ENCODE assay signal across 9 cellular contexts in the genomic region with DNA sequence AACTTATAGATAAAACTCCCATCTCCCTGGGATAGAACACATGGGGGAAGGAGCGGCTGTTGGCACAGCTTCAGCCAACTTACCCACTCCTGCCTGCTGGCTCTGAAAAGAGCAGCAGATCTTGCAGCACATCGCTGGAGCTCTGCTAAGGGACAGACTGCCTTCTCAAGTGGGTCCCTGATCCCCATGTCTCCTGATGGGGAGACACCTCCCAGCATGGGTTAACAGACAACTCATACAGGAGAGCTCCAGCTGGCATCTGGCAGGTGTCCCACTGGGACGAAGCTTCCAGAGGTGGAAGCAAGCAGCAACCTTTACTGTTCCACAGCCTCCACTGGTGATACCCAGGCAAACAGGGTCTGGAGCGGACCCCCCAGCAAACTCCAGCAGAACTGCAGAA.
"Had no signal": no experiment of that assay in that cellular context is flagged by ENCODE, and none has a peak within 500 bp of the region (broad histone marks: within the 10 kb centered on the region; RNA-seq: fewer than 3 reads in every experiment).

No MANE protein-coding gene starts in this region.

- H3K27ac ChIP-seq: GM23248, HL-60 had no signal

- H3K27ac Mint-ChIP-seq: HFFc6, IgD-negative memory B cell had no signal

- DNase-seq: GM23248, GOT3, H7, HFFc6 had no signal

- H3K36me3 ChIP-seq: HAP-1 had no signal

- H3K4me3 Mint-ChIP-seq: HFFc6, IgD-negative memory B cell had no signal

- H3K4me3 ChIP-seq: GM23248, HAP-1 had no signal

- H3K4me1 Mint-ChIP-seq: IgD-negative memory B cell had no signal

- FAIRE-seq: HepG2 had no signal

- H3K9me3 ChIP-seq: HAP-1 had no signal

- H3K4me1 ChIP-seq: HAP-1 had no signal

- ATAC-seq: HCT116, HepG2 had no signal

- H3K27me3 Mint-ChIP-seq: IgD-negative memory B cell had no signal
